In genomic region chr19:16466802-16467427, GRCh38 we compare ENCODE assay signal across 9 cellular contexts. TPM values are rescaled to one million over a fixed set of nuclear protein-coding genes. Genes with fewer than 3 reads are reported as not detected.
DNase-seq lines count a peak whose midpoint lies in the region; ATAC-seq and TF ChIP-seq lines count a peak whose summit lies in the region.
"Not testable (repeated sequence)": the region's sequence is repeated elsewhere in the genome, so short reads cannot be mapped to it uniquely, and the experiment has no call there.
"Had no signal": no experiment of that assay in that cellular context is flagged by ENCODE, and none has a peak within 500 bp of the region (broad histone marks: within the 10 kb centered on the region; RNA-seq: fewer than 3 reads in every experiment).

No MANE protein-coding gene starts in this region.

- peaks cover 97% of the 10 kb centered on the region for H3K79me2 ChIP-seq in SU-DHL-6 (ENCODE audit: insufficient read depth, low read length)

- not testable (repeated sequence) for H3K4me3 ChIP-seq in SU-DHL-6 (ENCODE audit: insufficient read depth, low read length, poor library complexity, severe bottlenecking); right atrium auricular region

- H3K27me3 Mint-ChIP-seq in effector memory CD8-positive, alpha-beta T cell; natural killer cell (ENCODE audit: low read depth in 2 of 2); progenitor cell of endocrine pancreas; stimulated activated memory B cell treated with anti-CD40 and anti-IgM and Interleukin-4, amounts not matched to agents 10 μg/mL and 1 μg/mL and 100 μg/mL, for 72 hours: not testable (repeated sequence)

- H2AFZ ChIP-seq in SU-DHL-6 (ENCODE audit: low read depth, low read length, severe bottlenecking) = not testable (repeated sequence)

- H3K4me3 Mint-ChIP-seq in effector memory CD8-positive, alpha-beta T cell; natural killer cell; progenitor cell of endocrine pancreas (ENCODE audit: low read depth); stimulated activated memory B cell treated with anti-CD40 and anti-IgM and Interleukin-4, amounts not matched to agents 10 μg/mL and 1 μg/mL and 100 μg/mL, for 72 hours: not testable (repeated sequence)

- peak overlapping the region; percentile 24 to 30 for H3K27ac Mint-ChIP-seq in activated naive CD4-positive, alpha-beta T cell treated with anti-CD3 and anti-CD28 coated beads, Interleukin-2, amount 50 U/mL, for 72 hours
- peak overlapping the region; percentile 75 to 90 for H3K27ac Mint-ChIP-seq in effector memory CD8-positive, alpha-beta T cell
- H3K27ac Mint-ChIP-seq in natural killer cell = peak overlapping the region; percentile 46 to 57
- peak overlapping the region; percentile 76 for H3K27ac Mint-ChIP-seq in progenitor cell of endocrine pancreas
- H3K27ac Mint-ChIP-seq in stimulated activated memory B cell treated with anti-CD40 and anti-IgM and Interleukin-4, amounts not matched to agents 10 μg/mL and 1 μg/mL and 100 μg/mL, for 72 hours = peak overlapping the region; percentile 34

- peak overlapping the region; percentile 90 for H3K4me2 ChIP-seq in SU-DHL-6 (ENCODE audit: low read depth, low read length, poor library complexity, severe bottlenecking)

- peaks cover 11% of the 10 kb centered on the region; the same call in 1 of the 2 replicates for H3F3A ChIP-seq in SU-DHL-6 (ENCODE audit: insufficient read depth)

- not testable (repeated sequence) for H3K9me3 Mint-ChIP-seq in activated naive CD4-positive, alpha-beta T cell treated with anti-CD3 and anti-CD28 coated beads, Interleukin-2, amount 50 U/mL, for 72 hours; effector memory CD8-positive, alpha-beta T cell; natural killer cell; progenitor cell of endocrine pancreas (ENCODE audit: low read depth); stimulated activated memory B cell treated with anti-CD40 and anti-IgM and Interleukin-4, amounts not matched to agents 10 μg/mL and 1 μg/mL and 100 μg/mL, for 72 hours

- not testable (repeated sequence) for H3K27me3 ChIP-seq in SU-DHL-6 (ENCODE audit: low read length); right atrium auricular region

- H3K9ac ChIP-seq in SU-DHL-6 (ENCODE audit: low read length) = peak overlapping the region; percentile 74

- H3K27ac ChIP-seq in SU-DHL-6 (ENCODE audit: low read depth, low read length) (peak overlapping the region; percentile 78), right atrium auricular region (peak overlapping the region; percentile 93 to 95)

- H4K20me1 ChIP-seq in SU-DHL-6 (ENCODE audit: low read depth, low read length) = not testable (repeated sequence)

- H3K4me1 Mint-ChIP-seq in effector memory CD8-positive, alpha-beta T cell (ENCODE audit: low read depth in 2 of 2) = peaks cover 57 to 66% of the 10 kb centered on the region in 2 donors
- peaks cover 71 to 83% of the 10 kb centered on the region in 2 donors for H3K4me1 Mint-ChIP-seq in natural killer cell
- H3K4me1 Mint-ChIP-seq in progenitor cell of endocrine pancreas (ENCODE audit: low read depth) = peaks cover 40% of the 10 kb centered on the region
- peaks cover 84% of the 10 kb centered on the region for H3K4me1 Mint-ChIP-seq in stimulated activated memory B cell treated with anti-CD40 and anti-IgM and Interleukin-4, amounts not matched to agents 10 μg/mL and 1 μg/mL and 100 μg/mL, for 72 hours

- intact Hi-C loops in natural killer cell (cut with micrococcal nuclease) = not testable (repeated sequence)

- peaks cover 0 to 85% of the 10 kb centered on the region in 2 donors for H3K4me1 ChIP-seq in right atrium auricular region

- H3K9me3 ChIP-seq in SU-DHL-6 (ENCODE audit: insufficient read depth, low read length); right atrium auricular region: not testable (repeated sequence)

- DNase-seq in activated naive CD4-positive, alpha-beta T cell treated with anti-CD3 and anti-CD28 coated beads, Interleukin-2, amount 50 U/mL, for 72 hours (ENCODE audit: low spot score in 2 of 2); effector memory CD8-positive, alpha-beta T cell; right atrium auricular region (ENCODE audit: low spot score); natural killer cell; progenitor cell of endocrine pancreas (ENCODE audit: low spot score, unreplicated experiment): not testable (repeated sequence)

- not testable (repeated sequence) for ATAC-seq in activated naive CD4-positive, alpha-beta T cell treated with anti-CD3 and anti-CD28 coated beads, Interleukin-2, amount 50 U/mL, for 72 hours; effector memory CD8-positive, alpha-beta T cell (replicated peaks); natural killer cell; stimulated activated memory B cell treated with anti-CD40 and anti-IgM and Interleukin-4, amounts not matched to agents 10 μg/mL and 1 μg/mL and 100 μg/mL, for 72 hours

- H3K36me3 ChIP-seq in SU-DHL-6 (ENCODE audit: low read length); right atrium auricular region: not testable (repeated sequence)

- not testable (repeated sequence) for H3K9me2 ChIP-seq in SU-DHL-6 (replicated peaks; ENCODE audit: insufficient read depth, low read length)

- H3K36me3 Mint-ChIP-seq in activated naive CD4-positive, alpha-beta T cell treated with anti-CD3 and anti-CD28 coated beads, Interleukin-2, amount 50 U/mL, for 72 hours; effector memory CD8-positive, alpha-beta T cell (ENCODE audit: insufficient read depth); natural killer cell; progenitor cell of endocrine pancreas (ENCODE audit: insufficient read depth): not testable (repeated sequence)
- peaks cover 26% of the 10 kb centered on the region for H3K36me3 Mint-ChIP-seq in stimulated activated memory B cell treated with anti-CD40 and anti-IgM and Interleukin-4, amounts not matched to agents 10 μg/mL and 1 μg/mL and 100 μg/mL, for 72 hours

- TF ChIP-seq CTCF in SU-DHL-6 (IDR thresholded peaks at IDR 0.05; ENCODE audit: insufficient read depth, low read length, poor library complexity, severe bottlenecking); right atrium auricular region (IDR thresholded peaks at IDR 0.05); natural killer cell (IDR thresholded peaks at IDR 0.05); progenitor cell of endocrine pancreas (IDR thresholded peaks at IDR 0.05; ENCODE audit: unreplicated experiment): not testable (repeated sequence)

RNA-seq across cellular contexts. Expression of gene EPS15L1, which starts 4.9 kb away (rescaled TPM):
- 10 to 100 TPM; 35.0 to 43.8 TPM for total RNA-seq in activated naive CD4-positive, alpha-beta T cell treated with anti-CD3 and anti-CD28 coated beads, Interleukin-2, amount 50 U/mL, for 72 hours
- total RNA-seq in right atrium auricular region = 10 to 100 TPM; 24.0 to 27.4 TPM
- 100 to 1,000 TPM in 1 of 3 donors, 10 to 100 TPM in 2; 92.2 to 120 (median 99.3) TPM for total RNA-seq in natural killer cell
- 56.8 and 59.3 TPM in 2 replicates for total RNA-seq in progenitor cell of endocrine pancreas

RNA-seq across cellular contexts. Expression of gene CALR3, which starts 29.1 kb away (rescaled TPM):
- total RNA-seq in activated naive CD4-positive, alpha-beta T cell treated with anti-CD3 and anti-CD28 coated beads, Interleukin-2, amount 50 U/mL, for 72 hours = not detected
- not detected for total RNA-seq in right atrium auricular region
- not detected for total RNA-seq in natural killer cell
- total RNA-seq in progenitor cell of endocrine pancreas = not detected in 2 replicates
- total RNA-seq: CD4-positive, alpha-beta memory T cell; G401 had no signal

RNA-seq across cellular contexts. Expression of gene C19orf44, which starts 29.3 kb away (rescaled TPM):
- total RNA-seq in activated naive CD4-positive, alpha-beta T cell treated with anti-CD3 and anti-CD28 coated beads, Interleukin-2, amount 50 U/mL, for 72 hours = 1 to 10 TPM; 3.1 to 4.3 TPM
- total RNA-seq in right atrium auricular region (1 to 10 TPM; 2.3 to 6.0 TPM), natural killer cell (1 to 10 TPM; 1.2 to 2.8 (median 1.4) TPM), progenitor cell of endocrine pancreas (11.5 and 12.3 TPM in 2 replicates)

Comparison
In these comparisons a context has a peak if more than half of its experiments do, and no peak if none do; other contexts are left out.
1. H3K27ac Mint-ChIP-seq: peak in every context shown above with its lines; median percentile 82 in effector memory CD8-positive, alpha-beta T cell; 76 in progenitor cell of endocrine pancreas; 52 in natural killer cell; 34 in stimulated activated memory B cell treated with anti-CD40 and anti-IgM and Interleukin-4, amounts not matched to agents 10 μg/mL and 1 μg/mL and 100 μg/mL, for 72 hours; 27 in activated naive CD4-positive, alpha-beta T cell treated with anti-CD3 and anti-CD28 coated beads, Interleukin-2, amount 50 U/mL, for 72 hours.